8 cellular contexts compared by ENCODE assay signal in the genomic region with DNA sequence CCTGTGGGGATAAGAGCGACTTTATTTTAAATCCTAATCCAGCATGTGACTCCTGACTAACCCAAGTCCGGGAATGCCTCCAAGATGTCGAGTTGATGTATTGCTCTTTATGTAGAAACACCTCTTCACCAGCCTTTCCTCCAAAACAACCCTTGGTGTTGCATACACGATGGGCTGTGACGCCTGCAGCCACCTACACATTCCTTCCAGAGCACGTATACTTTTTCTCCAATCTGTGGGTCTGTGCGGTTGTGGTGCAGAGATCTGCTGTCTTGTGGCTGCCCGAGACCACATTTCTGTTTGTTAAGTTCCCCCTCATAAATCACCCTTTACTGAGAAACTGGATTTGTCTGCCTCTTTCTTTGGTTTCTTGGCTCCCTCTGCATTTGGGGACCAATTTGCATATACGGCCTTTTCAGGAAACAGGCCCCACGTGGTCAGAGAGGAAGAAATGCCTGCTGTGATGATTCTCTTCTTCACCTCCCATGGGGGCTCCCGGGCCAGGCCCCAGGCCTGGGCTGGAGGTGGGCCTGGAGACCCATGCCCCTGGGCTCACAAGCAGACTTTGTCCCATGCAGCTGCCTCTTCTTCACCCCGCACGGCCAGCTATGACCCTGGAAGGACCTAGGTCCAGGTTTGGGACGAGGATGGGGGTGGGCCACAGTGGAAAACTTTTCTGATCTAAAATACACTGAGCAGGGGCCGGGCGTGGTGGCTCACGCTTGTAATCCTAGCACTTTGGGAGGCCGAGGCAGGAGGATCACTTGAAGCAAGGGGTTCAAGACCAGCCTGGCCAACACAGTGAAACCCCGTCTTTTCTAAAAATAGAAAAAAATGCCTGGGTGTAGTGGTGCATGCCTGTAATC. TPM values are rescaled to one million over a fixed set of nuclear protein-coding genes. Genes with fewer than 3 reads are reported as not detected.
A peak's percentile ranks its signal among the peaks of the same experiment; 100 is the strongest.
DNase-seq lines count a peak whose midpoint lies in the region; ATAC-seq and TF ChIP-seq lines count a peak whose summit lies in the region.

No MANE protein-coding gene starts in this region.

- H3K27ac ChIP-seq in tibial nerve, result peak overlapping the region in 2 of 4 donors; percentile 32 to 58

- H3K36me3 ChIP-seq in tibial nerve, result no peaks in the 10 kb centered on the region

- DNase-seq in GM10248 (ENCODE audit: extremely low spot score) (peak; percentile 63), OCI-M1 (lab: John Stamatoyannopoulos, UW) (peak; percentile 5), astrocyte of the hippocampus (ENCODE audit: low read depth, low spot score) (peak; percentile 99), mucosa of gallbladder (ENCODE audit: low spot score) (peak; percentile 55), COLO668 (lab: John Stamatoyannopoulos, UW; ENCODE audit: unreplicated experiment) (no peak), tibial nerve (ENCODE audit: low spot score in 2 of 2) (no peak)

- H3K4me3 ChIP-seq in tibial nerve, result no peak overlapping the region

- H3K27me3 Mint-ChIP-seq in stimulated activated naive CD8-positive, alpha-beta T cell treated with anti-CD3 and anti-CD28 coated beads, Interleukin-15, Interleukin-2, amounts not matched to agents 100 ng/mL and 50 ng/mL, for 24 hours, result peaks cover 23% of the 10 kb centered on the region

- peaks cover 0 to 37% (median 9%) of the 10 kb centered on the region in 4 donors for H3K4me1 ChIP-seq in tibial nerve

- H3K4me3 Mint-ChIP-seq in stimulated activated naive CD8-positive, alpha-beta T cell treated with anti-CD3 and anti-CD28 coated beads, Interleukin-15, Interleukin-2, amounts not matched to agents 100 ng/mL and 50 ng/mL, for 24 hours, result peak overlapping the region; percentile 77

- peaks cover 4% of the 10 kb centered on the region for H3K36me3 Mint-ChIP-seq in stimulated activated naive CD8-positive, alpha-beta T cell treated with anti-CD3 and anti-CD28 coated beads, Interleukin-15, Interleukin-2, amounts not matched to agents 100 ng/mL and 50 ng/mL, for 24 hours (ENCODE audit: low read depth)

- peak; percentile 67 for ATAC-seq in HG02623 (IDR thresholded peaks at IDR 0.05; ENCODE audit: unreplicated experiment)

- TF ChIP-seq POLR2A in tibial nerve (IDR thresholded peaks at IDR 0.05), result no peak

- H3K9me3 ChIP-seq in tibial nerve, result no peaks in the 10 kb centered on the region

- 44 to 53% methylated on average over 19 of the region's 19 CpGs for WGBS in tibial nerve, 2 donors

- TF ChIP-seq EP300 in tibial nerve (IDR thresholded peaks at IDR 0.05), result peak in 1 of 2 donors; percentile 20

- no peaks in the 10 kb centered on the region for H3K9me3 Mint-ChIP-seq in stimulated activated naive CD8-positive, alpha-beta T cell treated with anti-CD3 and anti-CD28 coated beads, Interleukin-15, Interleukin-2, amounts not matched to agents 100 ng/mL and 50 ng/mL, for 24 hours

- POLR2A ChIA-PET in GM10248 (lab: Yijun Ruan, JAX), result no interaction called here

- H3K4me1 Mint-ChIP-seq in stimulated activated naive CD8-positive, alpha-beta T cell treated with anti-CD3 and anti-CD28 coated beads, Interleukin-15, Interleukin-2, amounts not matched to agents 100 ng/mL and 50 ng/mL, for 24 hours (ENCODE audit: low read depth), result peaks cover 63% of the 10 kb centered on the region

- H3K27ac Mint-ChIP-seq in stimulated activated naive CD8-positive, alpha-beta T cell treated with anti-CD3 and anti-CD28 coated beads, Interleukin-15, Interleukin-2, amounts not matched to agents 100 ng/mL and 50 ng/mL, for 24 hours, result peak overlapping the region; percentile 95

- CTCF ChIA-PET in GM10248 (lab: Yijun Ruan, JAX), result interaction anchor here (1.3 to 3.7 kb wide), 4 partner anchors 8 to 117 kb away, joined by 4 to 12 read pairs (median 4); a partner anchor contains a TSS

- TF ChIP-seq CTCF in GM10248 (IDR thresholded peaks at IDR 0.05; ENCODE audit: control extremely low read depth, extremely low read depth, low read depth, missing control alignments) (no peak), tibial nerve (IDR thresholded peaks at IDR 0.05) (no peak)

- no peaks in the 10 kb centered on the region for H3K27me3 ChIP-seq in tibial nerve

RNA-seq across cellular contexts. Expression of a gene that starts 21.4 kb away (rescaled TPM):
- total RNA-seq in mucosa of gallbladder (22.7 TPM), tibial nerve (10 to 100 TPM; 23.2 to 34.9 (median 32.1) TPM)

Comparison
In these comparisons a context has a peak if more than half of its experiments do, and no peak if none do; other contexts are left out.
1. DNase-seq: peak in GM10248 (single experiment), OCI-M1 (single experiment), astrocyte of the hippocampus (single experiment) and mucosa of gallbladder (single experiment); none in COLO668 (single experiment) and tibial nerve (0 of 2).